ENCODE assay signal across 30 cellular contexts in the genomic region with DNA sequence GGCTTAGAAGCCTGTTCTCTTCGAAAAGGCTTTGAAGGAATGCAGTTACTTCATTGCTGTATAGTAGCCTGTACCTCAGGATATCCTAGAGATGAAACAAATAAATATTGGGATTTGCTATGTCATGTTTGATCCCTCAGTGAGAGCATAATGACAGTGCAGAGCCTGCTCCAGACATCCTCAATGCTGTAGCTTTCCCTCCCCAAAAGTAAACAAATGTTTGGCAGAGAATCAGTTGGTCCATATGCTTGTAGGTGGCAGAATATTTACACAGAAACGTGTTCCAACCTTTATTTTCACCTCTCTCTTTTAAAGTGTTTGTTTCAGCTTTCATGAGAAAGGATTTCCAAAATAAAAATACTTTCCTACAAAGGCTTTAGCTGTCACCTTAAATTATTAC.
DNase-seq lines count a peak whose midpoint lies in the region; FAIRE-seq and TF ChIP-seq lines count a peak whose summit lies in the region.
"Had no signal": no experiment of that assay in that cellular context is flagged by ENCODE, and none has a peak within 500 bp of the region (broad histone marks: within the 10 kb centered on the region; RNA-seq: fewer than 3 reads in every experiment).

No MANE protein-coding gene starts in this region.

- H3K9me3 ChIP-seq in right atrium auricular region = no peaks in the 10 kb centered on the region
- H3K9me3 ChIP-seq: Caco-2, esophagus squamous epithelium, pancreas had no signal

- no peak for TF ChIP-seq POLR2A in GM12891 (IDR thresholded peaks at IDR 0.05; ENCODE audit: low read depth, low read length)

- no peaks in the 10 kb centered on the region for H3K4me1 ChIP-seq in right atrium auricular region
- H3K4me1 ChIP-seq: BLaER1 treated with 17β-estradiol and CSF1 and Interleukin-3, amounts not matched to agents 10 nM and 100 nM; Caco-2; esophagus squamous epithelium; pancreas had no signal

- H3K27me3 ChIP-seq in right atrium auricular region = no peaks in the 10 kb centered on the region
- H3K27me3 ChIP-seq: BLaER1 treated with 17β-estradiol and CSF1 and Interleukin-3, amounts not matched to agents 10 nM and 100 nM; cardiac muscle cell; esophagus squamous epithelium; pancreas had no signal

- TF ChIP-seq CTCF in right atrium auricular region (IDR thresholded peaks at IDR 0.05) = no peak

- H3K4me3 ChIP-seq in right atrium auricular region = no peak overlapping the region
- H3K4me3 ChIP-seq: BLaER1 treated with 17β-estradiol and CSF1 and Interleukin-3, amounts not matched to agents 10 nM and 100 nM; cardiac muscle cell; esophagus squamous epithelium; GM12878; pancreas; smooth muscle cell had no signal

- FAIRE-seq in GM12891 (lab: Jason Lieb, UNC) = no peak
- FAIRE-seq: frontal cortex, GM12878, pancreas had no signal

- H3K36me3 ChIP-seq in right atrium auricular region = no peaks in the 10 kb centered on the region
- H3K36me3 ChIP-seq: BLaER1 treated with 17β-estradiol and CSF1 and Interleukin-3, amounts not matched to agents 10 nM and 100 nM; cardiac muscle cell; esophagus squamous epithelium; pancreas had no signal

- no peak overlapping the region for H3K27ac ChIP-seq in right atrium auricular region
- H3K27ac ChIP-seq: BLaER1 treated with 17β-estradiol and CSF1 and Interleukin-3, amounts not matched to agents 10 nM and 100 nM; cardiac muscle cell; esophagus squamous epithelium; KMS-11; pancreas had no signal

- peak; percentile 83 for DNase-seq in DMS153 treated with DMSO at 0.1 percent for 48 hours (lab: John Stamatoyannopoulos, UW; ENCODE audit: unreplicated experiment)
- DNase-seq in NCI-H1092 treated with DMSO at 0.1 percent for 48 hours (lab: John Stamatoyannopoulos, UW) = peak; percentile 87
- DNase-seq in NCI-H460 (ENCODE audit: extremely low read depth, low read depth) = peak; percentile 20
- peak; percentile 50 for DNase-seq in cerebellar cortex (ENCODE audit: low spot score)
- DNase-seq in GM12891 (ENCODE audit: insufficient read length, low spot score) = no peak
- no peak for DNase-seq in right atrium auricular region (ENCODE audit: low spot score)
- no peak for DNase-seq in NK-92 treated with Interleukin-12 subunit alpha and Interleukin-12 subunit beta, amount 100 ng/mL, for 24 hours (lab: John Stamatoyannopoulos, UW)
- DNase-seq: activated CD4-positive, alpha-beta T cell treated with anti-CD3 and anti-CD28 coated beads for 1 hour; activated CD8-positive, alpha-beta T cell treated with anti-CD3 and anti-CD28 coated beads for 36 hours; activated effector memory CD4-positive, alpha-beta T cell treated with anti-CD3 and anti-CD28 coated beads, Interleukin-2, amount 50 U/mL, for 16 hours; activated naive CD8-positive, alpha-beta T cell treated with anti-CD3 and anti-CD28 coated beads for 36 hours; activated T-cell treated with anti-CD3 and anti-CD28 coated beads for 4 hours; aorta; Caco-2; endodermal cell; esophagus squamous epithelium; HFFc6; mammary epithelial cell; NCI-H1694 treated with DMSO at 0.1 percent for 48 hours; NCI-H446 treated with DMSO at 0.1 percent for 48 hours; pancreas; retina; stimulated activated CD4-positive, alpha-beta T cell treated with anti-CD3 and anti-CD28 coated beads, Interleukin-1b, Interleukin-23, amount 100 ng/mL, for 48 hours; T-helper 2 cell had no signal

TF ChIP-seq in GM12891, 5 proteins besides CTCF, POLR2A, EP300 and RAD21:
- TF ChIP-seq POLR2AphosphoS5 (IDR thresholded peaks at IDR 0.05; ENCODE audit: low read depth, low read length) (no peak), PAX5 (IDR thresholded peaks at IDR 0.05; ENCODE audit: insufficient read depth, low read length, severe bottlenecking) (no peak), SPI1 (IDR thresholded peaks at IDR 0.05; ENCODE audit: low read depth, low read length) (no peak), TAF1 (IDR thresholded peaks at IDR 0.05; ENCODE audit: low read depth, low read length) (no peak), POU2F2 (IDR thresholded peaks at IDR 0.05; ENCODE audit: low read depth, low read length) (no peak)

Comparison
In these comparisons a context has a peak if more than half of its experiments do, and no peak if none do; other contexts are left out.
1. DNase-seq: peak in DMS153 treated with DMSO at 0.1 percent for 48 hours (single experiment), NCI-H1092 treated with DMSO at 0.1 percent for 48 hours (single experiment), NCI-H460 (single experiment) and cerebellar cortex (single experiment); none in GM12891 (single experiment), right atrium auricular region (single experiment) and NK-92 treated with Interleukin-12 subunit alpha and Interleukin-12 subunit beta, amount 100 ng/mL, for 24 hours (single experiment).